ENCODE assay signal across 1 cellular context in genomic region chr9:95742821-95743220, GRCh38.
TF ChIP-seq lines count a peak whose summit lies in the region.

No MANE protein-coding gene starts in this region.

TF ChIP-seq in GM23338, 12 proteins besides CTCF, POLR2A, EP300 and RAD21 (continued from another document):
- TF ChIP-seq ZNF462 (CRISPR knock-in tag; IDR thresholded peaks at IDR 0.05), result no peak
- no peak for TF ChIP-seq NANOG (IDR thresholded peaks at IDR 0.05; ENCODE audit: borderline replicate concordance)
